ENCODE assay signal across 10 cellular contexts in the genomic region with DNA sequence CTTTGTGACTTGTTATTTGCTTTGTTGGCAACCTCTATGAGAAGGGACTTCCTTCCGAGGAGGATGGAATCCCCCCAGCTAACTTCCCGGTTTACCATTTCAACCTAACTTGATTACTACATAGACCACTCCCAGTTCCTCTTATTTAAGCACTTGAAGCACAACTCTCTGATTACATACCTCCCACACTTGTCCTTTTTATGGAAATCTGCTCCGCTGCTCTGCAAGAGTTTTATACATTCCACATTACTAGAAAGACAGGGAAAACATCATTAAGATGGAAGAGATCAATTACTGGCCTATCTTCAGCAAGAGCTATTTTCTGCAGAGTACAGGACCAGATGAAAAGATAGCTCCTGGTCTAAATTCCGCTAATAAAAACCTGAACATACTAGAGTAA.
DNase-seq lines count a peak whose midpoint lies in the region; ATAC-seq and TF ChIP-seq lines count a peak whose summit lies in the region.
"Had no signal": no experiment of that assay in that cellular context is flagged by ENCODE, and none has a peak within 500 bp of the region (broad histone marks: within the 10 kb centered on the region; RNA-seq: fewer than 3 reads in every experiment).

No MANE protein-coding gene starts in this region.

- POLR2A ChIA-PET in CD8-positive, alpha-beta T cell (lab: Charles Lee), result interaction anchor here (0.5 kb wide), 1 partner anchor 30 kb away, joined by 3 read pairs; no protein-coding TSS in a partner anchor

- H3K36me3 Mint-ChIP-seq in CD8-positive, alpha-beta T cell, result peaks cover 80% of the 10 kb centered on the region
- H3K36me3 Mint-ChIP-seq in central memory CD8-positive, alpha-beta T cell (ENCODE audit: insufficient read depth), result peaks cover 65% of the 10 kb centered on the region

- ATAC-seq in CD8-positive, alpha-beta T cell, result no peak
- ATAC-seq in GM19455 (IDR thresholded peaks at IDR 0.05; ENCODE audit: unreplicated experiment), result peak; percentile 53
- no peak for ATAC-seq in central memory CD8-positive, alpha-beta T cell (replicated peaks; ENCODE audit: extremely low read depth, poor library complexity, severe bottlenecking)
- no peak for ATAC-seq in GM19397 (IDR thresholded peaks at IDR 0.05; ENCODE audit: unreplicated experiment)
- no peak for ATAC-seq in aorta (ENCODE audit: low FRiP score)

- CTCF ChIA-PET in CD8-positive, alpha-beta T cell (lab: Charles Lee), result no interaction called here

- DNase-seq in CD8-positive, alpha-beta T cell, result no peak
- peak; percentile 63 for DNase-seq in MV-4-11 (lab: John Stamatoyannopoulos, UW)
- no peak for DNase-seq in central memory CD8-positive, alpha-beta T cell (ENCODE audit: low spot score in 2 of 2)
- no peak for DNase-seq in SKM-1 treated with dmso at 0.1 percent for 144 hours (lab: John Stamatoyannopoulos, UW; ENCODE audit: unreplicated experiment)
- no peak for DNase-seq in hepatic stellate cell (ENCODE audit: low spot score)
- no peak for DNase-seq in aorta
- DNase-seq: HCEC 1CT had no signal

- H3K27ac Mint-ChIP-seq in CD8-positive, alpha-beta T cell, result peak overlapping the region; percentile 24
- H3K27ac Mint-ChIP-seq in central memory CD8-positive, alpha-beta T cell (ENCODE audit: low read depth), result peak overlapping the region; percentile 29

- WGBS in aorta, 2 donors, result 90 to 91% methylated on average over 4 of the region's 4 CpGs

- no peaks in the 10 kb centered on the region for H3K27me3 Mint-ChIP-seq in CD8-positive, alpha-beta T cell (ENCODE audit: low read depth)
- H3K27me3 Mint-ChIP-seq in central memory CD8-positive, alpha-beta T cell, result no peaks in the 10 kb centered on the region

- no peak overlapping the region for H3K4me3 ChIP-seq in CD8-positive, alpha-beta T cell (ENCODE audit: low read depth, low read length)
- H3K4me3 ChIP-seq in aorta (ENCODE audit: low read length in 2 of 2), result no peak overlapping the region

- no peaks in the 10 kb centered on the region for H3K27me3 ChIP-seq in CD8-positive, alpha-beta T cell (ENCODE audit: insufficient read depth, low read length)
- no peaks in the 10 kb centered on the region for H3K27me3 ChIP-seq in aorta (ENCODE audit: control insufficient read depth in 1 of 2, insufficient read depth in 2 of 2, low read length in 1 of 2)

- no peaks in the 10 kb centered on the region for H3K9me3 Mint-ChIP-seq in CD8-positive, alpha-beta T cell
- H3K9me3 Mint-ChIP-seq in central memory CD8-positive, alpha-beta T cell, result no peaks in the 10 kb centered on the region

- no peaks in the 10 kb centered on the region for H3K9me3 ChIP-seq in CD8-positive, alpha-beta T cell (ENCODE audit: low read length)
- H3K9me3 ChIP-seq in aorta (ENCODE audit: control insufficient read depth, low read length), result no peaks in the 10 kb centered on the region

- H3K4me1 ChIP-seq in CD8-positive, alpha-beta T cell (ENCODE audit: insufficient read depth, low read length), result no peaks in the 10 kb centered on the region
- H3K4me1 ChIP-seq in aorta (ENCODE audit: control insufficient read depth in 1 of 2, insufficient read depth in 2 of 2, low read length in 2 of 2), result no peaks in the 10 kb centered on the region

- peaks cover 59% of the 10 kb centered on the region for H3K36me3 ChIP-seq in CD8-positive, alpha-beta T cell (ENCODE audit: insufficient read depth, low read length)
- peaks cover 0 to 4% of the 10 kb centered on the region in 2 donors for H3K36me3 ChIP-seq in aorta (ENCODE audit: control insufficient read depth in 1 of 2, insufficient read depth in 2 of 2, low read length in 1 of 2)

- H3K27ac ChIP-seq in CD8-positive, alpha-beta T cell (ENCODE audit: low read depth, low read length), result no peak overlapping the region
- no peak overlapping the region for H3K27ac ChIP-seq in aorta (ENCODE audit: low read depth in 1 of 2, low read length in 2 of 2)
- H3K27ac ChIP-seq: RWPE1 had no signal

- intact Hi-C loops in CD8-positive, alpha-beta T cell (cut with DNase I, micrococcal nuclease), result no loop called here
- intact Hi-C loops in aorta (cut with DNase I), result no loop called here

- peaks cover 16% of the 10 kb centered on the region for H3K4me1 Mint-ChIP-seq in CD8-positive, alpha-beta T cell (ENCODE audit: low read depth)
- peaks cover 20% of the 10 kb centered on the region for H3K4me1 Mint-ChIP-seq in central memory CD8-positive, alpha-beta T cell

- H3K4me3 Mint-ChIP-seq in CD8-positive, alpha-beta T cell, result no peak overlapping the region
- H3K4me3 Mint-ChIP-seq in central memory CD8-positive, alpha-beta T cell, result no peak overlapping the region

- TF ChIP-seq CTCF in CD8-positive, alpha-beta T cell (IDR thresholded peaks at IDR 0.05), result no peak
